ENCODE assay signal across 8 cellular contexts in the genomic region with DNA sequence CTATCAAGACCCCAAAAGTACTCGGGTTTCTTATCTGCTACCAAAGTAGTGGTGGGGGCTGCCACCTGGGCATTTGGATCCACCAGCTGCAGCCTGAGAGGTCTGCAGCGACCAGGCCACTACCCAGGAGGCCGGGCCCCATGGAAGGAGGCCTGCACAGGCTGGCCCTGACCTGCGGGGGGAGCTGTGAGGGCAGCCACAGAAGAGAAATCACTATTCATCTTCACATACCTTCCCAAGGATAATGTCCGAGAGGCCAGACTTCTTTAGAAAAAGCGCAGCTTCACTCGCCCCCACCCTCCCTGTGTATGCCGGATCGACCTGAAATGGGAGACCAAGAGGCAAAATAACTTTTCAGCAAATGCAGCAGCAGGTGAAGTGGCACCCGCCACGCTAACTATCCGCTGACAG. TPM values are rescaled to one million over a fixed set of nuclear protein-coding genes. Genes with fewer than 3 reads are reported as not detected.
DNase-seq lines count a peak whose midpoint lies in the region; ATAC-seq and TF ChIP-seq lines count a peak whose summit lies in the region.

No MANE protein-coding gene starts in this region.

- no peak overlapping the region for H3K27ac Mint-ChIP-seq in activated CD4-positive, alpha-beta memory T cell treated with anti-CD3 and anti-CD28 coated beads for 36 hours

- no peaks in the 10 kb centered on the region for H3K9me3 Mint-ChIP-seq in activated CD4-positive, alpha-beta memory T cell treated with anti-CD3 and anti-CD28 coated beads for 36 hours

- peaks cover 16% of the 10 kb centered on the region for H3K36me3 Mint-ChIP-seq in activated CD4-positive, alpha-beta memory T cell treated with anti-CD3 and anti-CD28 coated beads for 36 hours

- H3K36me3 ChIP-seq in BLaER1: peaks cover 62% of the 10 kb centered on the region
- peaks cover 8 to 28% of the 10 kb centered on the region in 2 experiments for H3K36me3 ChIP-seq in HEK293 (ENCODE audit: control insufficient read depth in 2 of 2, insufficient read depth in 1 of 2, low read length in 2 of 2)
- H3K36me3 ChIP-seq in sigmoid colon: peaks cover 0 to 17% (median 0%) of the 10 kb centered on the region in 4 donors

- intact Hi-C loops in activated CD4-positive, alpha-beta memory T cell treated with anti-CD3 and anti-CD28 coated beads for 36 hours (cut with micrococcal nuclease): no loop called here
- intact Hi-C loops in left colon (cut with DNase I, micrococcal nuclease) (no loop called here), sigmoid colon (cut with DNase I) (no loop called here)

- WGBS in sigmoid colon, 2 donors: 89 to 91% methylated on average over 12 of the region's 12 CpGs

- H3K4me3 Mint-ChIP-seq in activated CD4-positive, alpha-beta memory T cell treated with anti-CD3 and anti-CD28 coated beads for 36 hours: no peak overlapping the region

- H3K27ac ChIP-seq in BLaER1 (0 out of 2 replicates have a peak overlapping the region, but pooled peaks have one; percentile 9), HEK293 (ENCODE audit: extremely low read depth, low read depth, low read length) (no peak overlapping the region), sigmoid colon (peak overlapping the region in 1 of 4 donors; percentile 58)

- no peak; the same call in 1 of the 2 replicates for TF ChIP-seq CTCF in HEK293 (tag by site-specific recombination; IDR thresholded peaks at IDR 0.05)
- TF ChIP-seq CTCF in sigmoid colon (IDR thresholded peaks at IDR 0.05): peak in 1 of 4 experiments; percentile 11

- H3K4me1 ChIP-seq in BLaER1 (peaks cover 86% of the 10 kb centered on the region), HEK293 (ENCODE audit: control insufficient read depth, insufficient read depth, low read length) (peaks cover 11% of the 10 kb centered on the region), sigmoid colon (peaks cover 0 to 51% (median 31%) of the 10 kb centered on the region in 4 donors)

- H3K9ac ChIP-seq in BLaER1: no peak overlapping the region

- H3K4me3 ChIP-seq in BLaER1 (no peak overlapping the region), HEK293 (ENCODE audit: low read depth, low read length) (no peak overlapping the region), sigmoid colon (no peak overlapping the region)

- no peak for TF ChIP-seq EP300 in sigmoid colon (IDR thresholded peaks at IDR 0.05)

- H3K4me1 Mint-ChIP-seq in activated CD4-positive, alpha-beta memory T cell treated with anti-CD3 and anti-CD28 coated beads for 36 hours (ENCODE audit: low read depth): peaks cover 25% of the 10 kb centered on the region

- no peaks in the 10 kb centered on the region for H3K27me3 Mint-ChIP-seq in activated CD4-positive, alpha-beta memory T cell treated with anti-CD3 and anti-CD28 coated beads for 36 hours

- CTCF ChIA-PET in HEK293 (lab: Yijun Ruan, JAX): interaction anchor here (0.6 to 2.9 kb wide), 21 partner anchors 10 to 661 kb away, joined by 3 to 20 read pairs (median 4); a partner anchor contains a TSS
- CTCF ChIA-PET in activated CD4-positive, alpha-beta memory T cell treated with anti-CD3 and anti-CD28 coated beads for 36 hours (lab: Charles Lee): interaction anchor here (0.6 to 1.3 kb wide), 10 partner anchors 13 to 945 kb away, joined by 3 to 4 read pairs (median 3); no protein-coding TSS in a partner anchor

- H3K9me3 ChIP-seq in BLaER1 (no peaks in the 10 kb centered on the region), HEK293 (ENCODE audit: control insufficient read depth, insufficient read depth, low read depth, low read length) (no peaks in the 10 kb centered on the region), sigmoid colon (no peaks in the 10 kb centered on the region)

- no peak for TF ChIP-seq POLR2A in sigmoid colon (IDR thresholded peaks at IDR 0.05)

- H3K27me3 ChIP-seq in BLaER1 (no peaks in the 10 kb centered on the region), sigmoid colon (no peaks in the 10 kb centered on the region)

- H4K20me1 ChIP-seq in BLaER1: peaks cover 62% of the 10 kb centered on the region

- H3K4me2 ChIP-seq in BLaER1: peak overlapping the region; percentile 19

- POLR2A ChIA-PET in HEK293 (lab: Yijun Ruan, JAX): interaction anchor here (0.7 to 1.7 kb wide), 3 partner anchors 55 to 131 kb away, joined by 3 to 9 read pairs (median 7); a partner anchor contains a TSS
- POLR2A ChIA-PET in activated CD4-positive, alpha-beta memory T cell treated with anti-CD3 and anti-CD28 coated beads for 36 hours (lab: Charles Lee): interaction anchor here (0.8 kb wide), 1 partner anchor 195 kb away, joined by 5 read pairs; no protein-coding TSS in a partner anchor

- ATAC-seq in left colon: peak; percentile 41
- ATAC-seq in GM18498 (IDR thresholded peaks at IDR 0.05; ENCODE audit: unreplicated experiment): no peak
- ATAC-seq in HG02938 (IDR thresholded peaks at IDR 0.05; ENCODE audit: unreplicated experiment): no peak

- peak; percentile 49 for DNase-seq in activated CD4-positive, alpha-beta memory T cell treated with anti-CD3 and anti-CD28 coated beads for 36 hours
- DNase-seq in left colon (no peak), mesenteric fat pad (ENCODE audit: low spot score) (no peak), sigmoid colon (no peak)

TF ChIP-seq in HEK293, 187 proteins besides CTCF, POLR2A, EP300 and RAD21:
- TF ChIP-seq ZNF184 (tag by site-specific recombination; IDR thresholded peaks at IDR 0.05) (peak; percentile 72; the same call in 1 of the 2 replicates), ZNF10 (tag by site-specific recombination; IDR thresholded peaks at IDR 0.05) (0 out of 2 replicates have a peak, but pooled peaks have one; percentile 34), ZNF664 (tag by site-specific recombination; IDR thresholded peaks at IDR 0.05) (no peak), ZNF654 (tag by site-specific recombination; IDR thresholded peaks at IDR 0.05; ENCODE audit: low read depth) (peak; percentile 30), GLIS1 (tag by site-specific recombination; IDR thresholded peaks at IDR 0.05) (peak; percentile 75), ZNF501 (tag by site-specific recombination; IDR thresholded peaks at IDR 0.05) (no peak)

RNA-seq across cellular contexts. Expression of a gene that starts 30.1 kb away (rescaled TPM):
- total RNA-seq in activated CD4-positive, alpha-beta memory T cell treated with anti-CD3 and anti-CD28 coated beads for 36 hours: 10 to 100 TPM; 25.9 to 27.3 TPM
- 10 to 100 TPM; 33.4 to 41.1 TPM for total RNA-seq in left colon
- 35.6 TPM for total RNA-seq in mesenteric fat pad
- total RNA-seq in sigmoid colon: 10 to 100 TPM; 15.0 to 38.2 (median 17.9) TPM
- polyA plus RNA-seq in sigmoid colon: 10 to 100 TPM; 14.4 to 25.6 (median 15.7) TPM

RNA-seq across cellular contexts. Expression of a gene that starts 54.3 kb away (rescaled TPM):
- total RNA-seq in activated CD4-positive, alpha-beta memory T cell treated with anti-CD3 and anti-CD28 coated beads for 36 hours: not detected
- total RNA-seq in left colon: not detected
- total RNA-seq in mesenteric fat pad: not detected
- total RNA-seq in sigmoid colon: not detected
- not detected for polyA plus RNA-seq in sigmoid colon

RNA-seq across cellular contexts. Expression of a gene that starts 54.5 kb away (rescaled TPM):
- total RNA-seq in activated CD4-positive, alpha-beta memory T cell treated with anti-CD3 and anti-CD28 coated beads for 36 hours: 1 to 10 TPM; 2.2 to 2.6 TPM
- 1 to 10 TPM; 1.4 to 2.4 TPM for total RNA-seq in left colon
- 3.2 TPM for total RNA-seq in mesenteric fat pad
- 1 to 10 TPM; 3.8 to 10.0 (median 5.7) TPM for total RNA-seq in sigmoid colon
- 1 to 10 TPM; 1.8 to 3.8 (median 1.8) TPM for polyA plus RNA-seq in sigmoid colon
